ENCODE assay signal across 8 cellular contexts in genomic region chr17:39687546-39688474, GRCh38. TPM values are rescaled to one million over a fixed set of nuclear protein-coding genes. Genes with fewer than 3 reads are reported as not detected.
DNase-seq lines count a peak whose midpoint lies in the region; ATAC-seq lines count a peak whose summit lies in the region.

Gene PGAP3 (minus strand): TSS chr17:39688057. CDS start chr17:39688014, 43 bp downstream.

- H3K4me1 Mint-ChIP-seq in CD8-positive, alpha-beta memory T cell = peaks cover 30 to 36% (median 31%) of the 10 kb centered on the region in 3 donors
- H3K4me1 Mint-ChIP-seq in activated CD8-positive, alpha-beta T cell treated with anti-CD3 and anti-CD28 coated beads, Interleukin-2, amount 10 ng/mL, durations not matched to agents 7 days and 5 days (ENCODE audit: low read depth) = peaks cover 28% of the 10 kb centered on the region

- peak within 1 kb of the TSS; percentile 88 for H3K4me3 ChIP-seq in CD8-positive, alpha-beta memory T cell (ENCODE audit: low read length)

- CTCF ChIA-PET in CD8-positive, alpha-beta memory T cell (lab: Charles Lee) = interaction anchor here (1.0 to 2.3 kb wide), 10 partner anchors 8 to 99 kb away, joined by 3 to 11 read pairs (median 6); partner anchors contain the start of gene PNMT
- CTCF ChIA-PET in activated CD8-positive, alpha-beta T cell treated with anti-CD3 and anti-CD28 coated beads, Interleukin-2, amount 10 ng/mL, durations not matched to agents 7 days and 5 days (lab: Charles Lee) = interaction anchor here (0.6 to 2.9 kb wide), 12 partner anchors 9 to 208 kb away, joined by 3 to 16 read pairs (median 6); partner anchors contain the start of genes MIEN1 and PNMT

- no peaks in the 10 kb centered on the region for H3K9me3 ChIP-seq in CD8-positive, alpha-beta memory T cell (ENCODE audit: low read length)

- peak; percentile 74 to 89 (median 82) for DNase-seq in CD8-positive, alpha-beta memory T cell
- DNase-seq in HK-2 (ENCODE audit: unreplicated experiment) (peak; percentile 89), NCI-H82 treated with DMSO at 0.1 percent for 48 hours (lab: John Stamatoyannopoulos, UW; ENCODE audit: unreplicated experiment) (peak; percentile 93), lung microvascular endothelial cell (ENCODE audit: low read depth in 2 of 2) (peak; percentile 86 to 94)
- DNase-seq in activated CD8-positive, alpha-beta T cell treated with anti-CD3 and anti-CD28 coated beads, Interleukin-2, amount 10 ng/mL, durations not matched to agents 7 days and 5 days = peak; percentile 89
- peak; percentile 65 for DNase-seq in effector CD4-positive, alpha-beta T cell
- DNase-seq in stimulated activated CD4-positive, alpha-beta T cell treated with anti-CD3 and anti-CD28 coated beads, TNF-alpha, amount 100 ng/mL, for 4 hours (ENCODE audit: low read depth in 3 of 3) = peak; percentile 74 to 79 (median 75)

- peak; percentile 92 for ATAC-seq in GM19455 (IDR thresholded peaks at IDR 0.05; ENCODE audit: unreplicated experiment)
- peak; percentile 93 for ATAC-seq in activated CD8-positive, alpha-beta T cell treated with anti-CD3 and anti-CD28 coated beads, Interleukin-2, amount 10 ng/mL, durations not matched to agents 7 days and 5 days

- no peaks in the 10 kb centered on the region for H3K27me3 ChIP-seq in CD8-positive, alpha-beta memory T cell (ENCODE audit: insufficient read depth, low read length, poor library complexity, severe bottlenecking)

- peak within 1 kb of the TSS; percentile 78 for H3K27ac ChIP-seq in CD8-positive, alpha-beta memory T cell (ENCODE audit: low read depth, low read length)

- peaks cover 16% of the 10 kb centered on the region for H3K4me1 ChIP-seq in CD8-positive, alpha-beta memory T cell (ENCODE audit: insufficient read depth, low read length)

- peak within 1 kb of the TSS; percentile 96 to 99 (median 97) for H3K4me3 Mint-ChIP-seq in CD8-positive, alpha-beta memory T cell
- H3K4me3 Mint-ChIP-seq in activated CD8-positive, alpha-beta T cell treated with anti-CD3 and anti-CD28 coated beads, Interleukin-2, amount 10 ng/mL, durations not matched to agents 7 days and 5 days = peak within 1 kb of the TSS; percentile 98

- H3K9me3 Mint-ChIP-seq in CD8-positive, alpha-beta memory T cell = no peaks in the 10 kb centered on the region
- no peaks in the 10 kb centered on the region for H3K9me3 Mint-ChIP-seq in activated CD8-positive, alpha-beta T cell treated with anti-CD3 and anti-CD28 coated beads, Interleukin-2, amount 10 ng/mL, durations not matched to agents 7 days and 5 days (ENCODE audit: insufficient read depth)

- H3K27ac Mint-ChIP-seq in CD8-positive, alpha-beta memory T cell = peak within 1 kb of the TSS; percentile 95 to 99 (median 97)
- peak within 1 kb of the TSS; percentile 95 for H3K27ac Mint-ChIP-seq in activated CD8-positive, alpha-beta T cell treated with anti-CD3 and anti-CD28 coated beads, Interleukin-2, amount 10 ng/mL, durations not matched to agents 7 days and 5 days

- POLR2A ChIA-PET in CD8-positive, alpha-beta memory T cell (lab: Charles Lee) = interaction anchor here (0.6 to 1.9 kb wide), 5 partner anchors 12 to 238 kb away, joined by 3 to 6 read pairs (median 4); partner anchors contain the start of genes ERBB2 and PNMT
- POLR2A ChIA-PET in activated CD8-positive, alpha-beta T cell treated with anti-CD3 and anti-CD28 coated beads, Interleukin-2, amount 10 ng/mL, durations not matched to agents 7 days and 5 days (lab: Charles Lee) = interaction anchor here (0.6 to 2.7 kb wide), 11 partner anchors 10 to 292 kb away, joined by 3 to 32 read pairs (median 6); partner anchors contain the start of genes MIEN1 and PSMD3

- H3K27me3 Mint-ChIP-seq in CD8-positive, alpha-beta memory T cell = no peaks in the 10 kb centered on the region
- no peaks in the 10 kb centered on the region for H3K27me3 Mint-ChIP-seq in activated CD8-positive, alpha-beta T cell treated with anti-CD3 and anti-CD28 coated beads, Interleukin-2, amount 10 ng/mL, durations not matched to agents 7 days and 5 days (ENCODE audit: low read depth)

- peaks cover 4% of the 10 kb centered on the region for H3K36me3 ChIP-seq in CD8-positive, alpha-beta memory T cell (ENCODE audit: insufficient read depth, low read length)

- H3K36me3 Mint-ChIP-seq in CD8-positive, alpha-beta memory T cell = peaks cover 10 to 32% (median 10%) of the 10 kb centered on the region in 3 donors
- H3K36me3 Mint-ChIP-seq in activated CD8-positive, alpha-beta T cell treated with anti-CD3 and anti-CD28 coated beads, Interleukin-2, amount 10 ng/mL, durations not matched to agents 7 days and 5 days (ENCODE audit: low read depth) = peaks cover 16% of the 10 kb centered on the region

RNA-seq across cellular contexts. Expression of gene PGAP3, which starts in this region (rescaled TPM):
- 10 to 100 TPM; 11.8 to 12.1 TPM for total RNA-seq in CD8-positive, alpha-beta memory T cell
- polyA plus RNA-seq in CD8-positive, alpha-beta memory T cell = 22.4 TPM
- total RNA-seq in activated CD8-positive, alpha-beta T cell treated with anti-CD3 and anti-CD28 coated beads, Interleukin-2, amount 10 ng/mL, durations not matched to agents 7 days and 5 days = 10 to 100 TPM; 12.3 to 14.7 TPM
- 3.2 and 3.3 TPM in 2 replicates for total RNA-seq in lung microvascular endothelial cell

Comparison
In these comparisons a context has a peak if more than half of its experiments do, and no peak if none do; other contexts are left out.
1. Peak in every context shown above with its lines: DNase-seq, ATAC-seq, H3K4me3 ChIP-seq and H3K27ac ChIP-seq.